In the genomic region with DNA sequence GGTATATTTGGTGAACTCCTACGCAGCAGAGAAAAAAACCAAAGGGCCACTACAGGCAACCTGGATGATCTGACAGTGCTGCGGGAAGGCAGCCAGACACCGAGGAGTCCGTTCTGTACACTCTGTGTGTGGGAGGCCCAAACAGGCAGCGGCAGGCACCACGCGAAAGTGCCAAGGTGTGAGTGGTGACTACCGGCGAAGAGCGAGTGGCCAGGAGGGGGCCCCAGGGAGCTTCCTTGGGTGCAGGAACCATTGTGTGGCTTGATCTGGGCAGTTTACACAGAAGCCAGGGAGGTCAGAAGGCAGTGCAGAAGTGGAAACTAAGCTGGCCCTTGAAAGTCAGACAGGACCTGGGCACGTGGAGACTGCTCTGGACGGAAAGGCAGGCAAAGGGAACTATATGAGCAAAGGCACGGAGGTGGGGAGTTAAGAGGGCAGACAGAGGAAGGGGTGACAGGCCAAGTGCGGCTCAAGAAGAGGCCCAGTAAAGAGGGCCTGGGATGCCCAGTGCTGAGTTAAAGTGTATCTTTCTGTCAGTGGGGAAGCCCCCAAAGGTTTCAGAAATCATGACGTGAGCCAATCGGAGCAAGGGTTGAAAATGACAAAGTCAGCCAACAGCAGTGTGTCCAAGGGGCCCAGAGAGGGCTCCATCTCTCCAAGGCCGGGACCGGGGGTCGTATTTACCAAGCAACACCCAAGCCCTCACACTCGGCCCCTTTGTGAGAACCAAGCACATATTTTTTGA, we compare ENCODE assay signal across 8 cellular contexts. TPM values are rescaled to one million over a fixed set of nuclear protein-coding genes. Genes with fewer than 3 reads are reported as not detected.
DNase-seq lines count a peak whose midpoint lies in the region; ATAC-seq and TF ChIP-seq lines count a peak whose summit lies in the region.

No MANE protein-coding gene starts in this region.

- no peaks in the 10 kb centered on the region for H3K27me3 Mint-ChIP-seq in activated CD4-positive, alpha-beta memory T cell treated with anti-CD3 and anti-CD28 coated beads for 36 hours
- no peaks in the 10 kb centered on the region for H3K27me3 Mint-ChIP-seq in natural killer cell treated with Interleukin-12 subunit alpha and Interleukin-12 subunit beta and Interleukin-15 and Interleukin-18, amount 100 ng/mL, for 72 hours

- intact Hi-C loops in activated CD4-positive, alpha-beta memory T cell treated with anti-CD3 and anti-CD28 coated beads for 36 hours (cut with micrococcal nuclease), result loop anchor here (1.0 kb wide), 1 partner anchor 91 kb away; no protein-coding TSS in a partner anchor
- intact Hi-C loops in uterus (cut with DNase I; ENCODE audit: low total_unique reads), result loop anchor here (10.0 kb wide), 1 partner anchor 57 kb away; a partner anchor contains a TSS

- peak overlapping the region; percentile 80 to 88 for H3K27ac ChIP-seq in uterus

- DNase-seq in Ammon's horn (ENCODE audit: low spot score) (peak; percentile 77), epithelial cell of esophagus (ENCODE audit: low read depth) (peak; percentile 79), uterus (peak; percentile 57 to 70), GF-D8 (lab: John Stamatoyannopoulos, UW) (no peak)
- DNase-seq in activated CD4-positive, alpha-beta memory T cell treated with anti-CD3 and anti-CD28 coated beads for 36 hours, result peak; percentile 71
- no peak for DNase-seq in natural killer cell treated with Interleukin-12 subunit alpha and Interleukin-12 subunit beta and Interleukin-15 and Interleukin-18, amount 100 ng/mL, for 72 hours (ENCODE audit: low spot score)

- POLR2A ChIA-PET in activated CD4-positive, alpha-beta memory T cell treated with anti-CD3 and anti-CD28 coated beads for 36 hours (lab: Charles Lee), result no interaction called here

- H3K36me3 ChIP-seq in uterus, result no peaks in the 10 kb centered on the region

- ATAC-seq in HG03439 (IDR thresholded peaks at IDR 0.05; ENCODE audit: unreplicated experiment) (peak; percentile 37), HG03342 (IDR thresholded peaks at IDR 0.05; ENCODE audit: unreplicated experiment) (no peak)
- peak; percentile 50 to 69 for ATAC-seq in natural killer cell treated with Interleukin-12 subunit alpha and Interleukin-12 subunit beta and Interleukin-15 and Interleukin-18, amount 100 ng/mL, for 72 hours

- TF ChIP-seq CTCF in epithelial cell of esophagus (IDR thresholded peaks at IDR 0.05; ENCODE audit: insufficient read depth, low read depth, low read length, missing control alignments) (peak; percentile 69), uterus (IDR thresholded peaks at IDR 0.05) (peak; percentile 44 to 55 (median 50))

- peaks cover 5 to 21% of the 10 kb centered on the region in 2 donors for H3K4me1 ChIP-seq in uterus

- H3K27ac Mint-ChIP-seq in activated CD4-positive, alpha-beta memory T cell treated with anti-CD3 and anti-CD28 coated beads for 36 hours, result peak overlapping the region; percentile 58
- peak overlapping the region; percentile 26 to 46 for H3K27ac Mint-ChIP-seq in natural killer cell treated with Interleukin-12 subunit alpha and Interleukin-12 subunit beta and Interleukin-15 and Interleukin-18, amount 100 ng/mL, for 72 hours

- H3K36me3 Mint-ChIP-seq in activated CD4-positive, alpha-beta memory T cell treated with anti-CD3 and anti-CD28 coated beads for 36 hours, result no peaks in the 10 kb centered on the region
- no peaks in the 10 kb centered on the region for H3K36me3 Mint-ChIP-seq in natural killer cell treated with Interleukin-12 subunit alpha and Interleukin-12 subunit beta and Interleukin-15 and Interleukin-18, amount 100 ng/mL, for 72 hours

- no peaks in the 10 kb centered on the region for H3K27me3 ChIP-seq in uterus

- TF ChIP-seq POLR2A in uterus (IDR thresholded peaks at IDR 0.05), result no peak

- no peaks in the 10 kb centered on the region for H3K9me3 Mint-ChIP-seq in activated CD4-positive, alpha-beta memory T cell treated with anti-CD3 and anti-CD28 coated beads for 36 hours
- no peaks in the 10 kb centered on the region for H3K9me3 Mint-ChIP-seq in natural killer cell treated with Interleukin-12 subunit alpha and Interleukin-12 subunit beta and Interleukin-15 and Interleukin-18, amount 100 ng/mL, for 72 hours

- peaks cover 42% of the 10 kb centered on the region for H3K4me1 Mint-ChIP-seq in activated CD4-positive, alpha-beta memory T cell treated with anti-CD3 and anti-CD28 coated beads for 36 hours (ENCODE audit: low read depth)
- peaks cover 47 to 50% of the 10 kb centered on the region in 2 donors for H3K4me1 Mint-ChIP-seq in natural killer cell treated with Interleukin-12 subunit alpha and Interleukin-12 subunit beta and Interleukin-15 and Interleukin-18, amount 100 ng/mL, for 72 hours (ENCODE audit: low read depth in 2 of 2)

- CTCF ChIA-PET in activated CD4-positive, alpha-beta memory T cell treated with anti-CD3 and anti-CD28 coated beads for 36 hours (lab: Charles Lee), result interaction anchor here (0.7 to 2.3 kb wide), 6 partner anchors 9 to 210 kb away, joined by 3 to 9 read pairs (median 3); no protein-coding TSS in a partner anchor

- no peak overlapping the region for H3K4me3 Mint-ChIP-seq in activated CD4-positive, alpha-beta memory T cell treated with anti-CD3 and anti-CD28 coated beads for 36 hours
- no peak overlapping the region for H3K4me3 Mint-ChIP-seq in natural killer cell treated with Interleukin-12 subunit alpha and Interleukin-12 subunit beta and Interleukin-15 and Interleukin-18, amount 100 ng/mL, for 72 hours

- H3K9me3 ChIP-seq in uterus, result no peaks in the 10 kb centered on the region

- H3K4me3 ChIP-seq in epithelial cell of esophagus (ENCODE audit: low read length), result no peak overlapping the region
- H3K4me3 ChIP-seq in uterus, result no peak overlapping the region

RNA-seq across cellular contexts. Expression of a gene that starts 10.6 kb away (rescaled TPM):
- total RNA-seq in activated CD4-positive, alpha-beta memory T cell treated with anti-CD3 and anti-CD28 coated beads for 36 hours, result 10 to 100 TPM; 24.4 to 26.6 TPM
- total RNA-seq in natural killer cell treated with Interleukin-12 subunit alpha and Interleukin-12 subunit beta and Interleukin-15 and Interleukin-18, amount 100 ng/mL, for 72 hours, result 10 to 100 TPM; 59.4 to 59.8 TPM
- total RNA-seq in uterus, result 10 to 100 TPM; 31.7 to 70.4 (median 50.7) TPM

RNA-seq across cellular contexts. Expression of a gene that starts 55.0 kb away (rescaled TPM):
- 100 to 1,000 TPM; 104 to 105 TPM for total RNA-seq in activated CD4-positive, alpha-beta memory T cell treated with anti-CD3 and anti-CD28 coated beads for 36 hours
- total RNA-seq in natural killer cell treated with Interleukin-12 subunit alpha and Interleukin-12 subunit beta and Interleukin-15 and Interleukin-18, amount 100 ng/mL, for 72 hours, result 100 to 1,000 TPM; 107 to 156 TPM
- 100 to 1,000 TPM in 2 of 4 donors, 10 to 100 TPM in 2; 22.1 to 171 (median 100) TPM for total RNA-seq in uterus

Comparison
In these comparisons a context has a peak if more than half of its experiments do, and no peak if none do; other contexts are left out.
1. DNase-seq: peak in Ammon's horn (single experiment), activated CD4-positive, alpha-beta memory T cell treated with anti-CD3 and anti-CD28 coated beads for 36 hours (single experiment), epithelial cell of esophagus (single experiment) and uterus (2 of 2); none in natural killer cell treated with Interleukin-12 subunit alpha and Interleukin-12 subunit beta and Interleukin-15 and Interleukin-18, amount 100 ng/mL, for 72 hours (single experiment) and GF-D8 (single experiment).